ENCODE assay signal across 26 cellular contexts in genomic region chr1:180948846-180949615, GRCh38. TPM values are rescaled to one million over a fixed set of nuclear protein-coding genes. Genes with fewer than 3 reads are reported as not detected.
DNase-seq lines count a peak whose midpoint lies in the region; ATAC-seq and TF ChIP-seq lines count a peak whose summit lies in the region.
"Had no signal": no experiment of that assay in that cellular context is flagged by ENCODE, and none has a peak within 500 bp of the region (broad histone marks: within the 10 kb centered on the region; RNA-seq: fewer than 3 reads in every experiment).

No MANE protein-coding gene starts in this region.

- H3K4me1 ChIP-seq in osteoblast (ENCODE audit: insufficient read depth, low read length) (peaks cover 5% of the 10 kb centered on the region), GM23248 (ENCODE audit: insufficient read depth) (no peaks in the 10 kb centered on the region), right lobe of liver (peaks cover 0 to 7% (median 0%) of the 10 kb centered on the region in 4 donors)
- H3K4me1 ChIP-seq: parathyroid adenoma, SJCRH30 had no signal

- no peak overlapping the region for H2AFZ ChIP-seq in osteoblast (ENCODE audit: low read length)
- H2AFZ ChIP-seq in GM23248: no peak overlapping the region
- H2AFZ ChIP-seq: parathyroid adenoma had no signal

- H3K4me3 Mint-ChIP-seq in stimulated activated naive CD8-positive, alpha-beta T cell treated with anti-CD3 and anti-CD28 coated beads, Interleukin-15, Interleukin-2, amounts not matched to agents 100 ng/mL and 50 ng/mL, for 24 hours: no peak overlapping the region
- H3K4me3 Mint-ChIP-seq: dendritic cell treated with granulocyte-macrophage colony-stimulating factor and Interleukin-4, amounts not matched to agents 40 ng/mL and 50 ng/mL, for 4 days; T-helper 1 cell treated with Interleukin-12 subunit alpha and Interleukin-12 subunit beta and Interleukin-4 antibody, amounts not matched to agents 30 μg/mL and 1 μg/mL, for 36 hours had no signal

- H3K4me1 Mint-ChIP-seq in stimulated activated naive CD8-positive, alpha-beta T cell treated with anti-CD3 and anti-CD28 coated beads, Interleukin-15, Interleukin-2, amounts not matched to agents 100 ng/mL and 50 ng/mL, for 24 hours (ENCODE audit: low read depth): peaks cover 4% of the 10 kb centered on the region

- H3K4me2 ChIP-seq in osteoblast (ENCODE audit: insufficient read depth, low read length): no peak overlapping the region
- H3K4me2 ChIP-seq in GM23248 (ENCODE audit: unreplicated experiment): no peak overlapping the region
- H3K4me2 ChIP-seq: A549 had no signal

- H3K9ac ChIP-seq in GM23248: no peak overlapping the region
- H3K9ac ChIP-seq: parathyroid adenoma had no signal

- peaks cover 14% of the 10 kb centered on the region for H3K9me3 Mint-ChIP-seq in stimulated activated naive CD8-positive, alpha-beta T cell treated with anti-CD3 and anti-CD28 coated beads, Interleukin-15, Interleukin-2, amounts not matched to agents 100 ng/mL and 50 ng/mL, for 24 hours

- H3K27ac Mint-ChIP-seq in stimulated activated naive CD8-positive, alpha-beta T cell treated with anti-CD3 and anti-CD28 coated beads, Interleukin-15, Interleukin-2, amounts not matched to agents 100 ng/mL and 50 ng/mL, for 24 hours: peak overlapping the region; percentile 72
- H3K27ac Mint-ChIP-seq: dendritic cell treated with granulocyte-macrophage colony-stimulating factor and Interleukin-4, amounts not matched to agents 40 ng/mL and 50 ng/mL, for 4 days; T-helper 1 cell treated with Interleukin-12 subunit alpha and Interleukin-12 subunit beta and Interleukin-4 antibody, amounts not matched to agents 30 μg/mL and 1 μg/mL, for 36 hours had no signal

- intact Hi-C loops in right lobe of liver (cut with DNase I): no loop called here

- in situ Hi-C loops in GM23248 (cut with MboI): no loop called here

- H3K27me3 ChIP-seq in osteoblast (ENCODE audit: insufficient read depth, low read length) (no peaks in the 10 kb centered on the region), GM23248 (replicated peaks; ENCODE audit: insufficient read depth) (no peaks in the 10 kb centered on the region), right lobe of liver (no peaks in the 10 kb centered on the region)
- H3K27me3 ChIP-seq: BE2C, SJCRH30, transverse colon had no signal

- no peak for TF ChIP-seq POLR2A in right lobe of liver (IDR thresholded peaks at IDR 0.05)

- 78 to 80% methylated on average over 17 to 21 of the region's 22 CpGs for WGBS in GM23248 (ENCODE audit: low coverage in 1 of 2, low lambda C conversion rate in 2 of 2, missing lambda C conversion rate in 2 of 2), 2 experiments
- WGBS in right lobe of liver (ENCODE audit: insufficient coverage, low coverage, low lambda C conversion rate, missing lambda C conversion rate): 87% methylated on average over 3 of the region's 22 CpGs

- H3K9me2 ChIP-seq in GM23248 (ENCODE audit: insufficient read depth): no peaks in the 10 kb centered on the region

- no peaks in the 10 kb centered on the region for H3K79me2 ChIP-seq in osteoblast (ENCODE audit: insufficient read depth, low read length)
- H3K79me2 ChIP-seq in GM23248 (ENCODE audit: insufficient read depth): no peaks in the 10 kb centered on the region
- H3K79me2 ChIP-seq: parathyroid adenoma had no signal

- H3K4me3 ChIP-seq in osteoblast (ENCODE audit: insufficient read depth, low read length) (no peak overlapping the region), GM23248 (no peak overlapping the region), right lobe of liver (no peak overlapping the region)
- H3K4me3 ChIP-seq: A549, SJCRH30, transverse colon had no signal

- ATAC-seq in stimulated activated naive CD8-positive, alpha-beta T cell treated with anti-CD3 and anti-CD28 coated beads, Interleukin-15, Interleukin-2, amounts not matched to agents 100 U/mL and 50 U/mL, for 24 hours: no peak
- ATAC-seq in right lobe of liver: no peak
- ATAC-seq: A549, PC-3 had no signal

- H4K20me1 ChIP-seq in osteoblast (ENCODE audit: insufficient read depth, low read length) (no peaks in the 10 kb centered on the region), GM23248 (ENCODE audit: insufficient read depth) (no peaks in the 10 kb centered on the region)

- H3K27ac ChIP-seq in cingulate gyrus (ENCODE audit: low read depth, low read length) (peak overlapping the region; percentile 60), osteoblast (ENCODE audit: low read depth, low read length) (no peak overlapping the region), GM23248 (no peak overlapping the region), right lobe of liver (no peak overlapping the region)
- H3K27ac ChIP-seq: A549, parathyroid adenoma, SJCRH30, VCaP had no signal

- H3F3A ChIP-seq in GM23248 (ENCODE audit: insufficient read depth): no peaks in the 10 kb centered on the region

- H3K36me3 ChIP-seq in osteoblast (ENCODE audit: insufficient read depth, low read length): peaks cover 17% of the 10 kb centered on the region
- peaks cover 7% of the 10 kb centered on the region; the same call in 1 of the 2 replicates for H3K36me3 ChIP-seq in GM23248 (ENCODE audit: low read depth)
- no peaks in the 10 kb centered on the region for H3K36me3 ChIP-seq in right lobe of liver
- H3K36me3 ChIP-seq: transverse colon had no signal

- H3K9me3 ChIP-seq in osteoblast (ENCODE audit: low read depth, low read length) (no peaks in the 10 kb centered on the region), GM23248 (ENCODE audit: low read depth) (no peaks in the 10 kb centered on the region), right lobe of liver (no peaks in the 10 kb centered on the region)
- H3K9me3 ChIP-seq: BE2C, Caco-2, SJCRH30, transverse colon had no signal

- peaks cover 35% of the 10 kb centered on the region for H3K36me3 Mint-ChIP-seq in stimulated activated naive CD8-positive, alpha-beta T cell treated with anti-CD3 and anti-CD28 coated beads, Interleukin-15, Interleukin-2, amounts not matched to agents 100 ng/mL and 50 ng/mL, for 24 hours (ENCODE audit: low read depth)

- no peaks in the 10 kb centered on the region for H3K27me3 Mint-ChIP-seq in stimulated activated naive CD8-positive, alpha-beta T cell treated with anti-CD3 and anti-CD28 coated beads, Interleukin-15, Interleukin-2, amounts not matched to agents 100 ng/mL and 50 ng/mL, for 24 hours

- DNase-seq in stimulated activated naive CD8-positive, alpha-beta T cell treated with anti-CD3 and anti-CD28 coated beads, Interleukin-15, Interleukin-2, amounts not matched to agents 100 U/mL and 50 U/mL, for 24 hours: no peak
- peak; percentile 78 for DNase-seq in osteoblast (ENCODE audit: insufficient read length, low spot score, missing footprints)
- no peak for DNase-seq in epidermal melanocyte (ENCODE audit: insufficient read length, low spot score)
- DNase-seq in GM23248: no peak
- no peak for DNase-seq in right lobe of liver
- DNase-seq in activated CD4-positive, CD25-positive, alpha-beta regulatory T cell treated with anti-CD3 and anti-CD28 coated beads, Interleukin-2, amount 50 U/mL, for 72 hours: no peak
- DNase-seq: activated CD4-positive, alpha-beta T cell treated with anti-CD3 and anti-CD28 coated beads, Interleukin-2, amount 50 U/mL, for 4 hours; activated effector memory CD4-positive, alpha-beta T cell treated with anti-CD3 and anti-CD28 coated beads, Interleukin-2, amount 50 U/mL, for 16 hours; BE2C; Caco-2; foreskin fibroblast; hippocampal formation; NCI-H1436; NCI-H2171; NCI-H69; PC-3; SJCRH30; stimulated activated naive CD4-positive, alpha-beta T cell had no signal

- TF ChIP-seq CTCF in osteoblast (IDR thresholded peaks at IDR 0.05; ENCODE audit: extremely low read depth, low read depth, low read length): no peak
- no peak for TF ChIP-seq CTCF in right lobe of liver (IDR thresholded peaks at IDR 0.05)

RNA-seq across cellular contexts. Expression of gene KIAA1614, which starts 36.3 kb away (rescaled TPM):
- 11.8 and 12.7 TPM in 2 replicates for total RNA-seq in osteoblast
- total RNA-seq in GM23248 (2014; rRNA removed; shearing (Covaris generic)): 8.6 and 11.7 TPM in 2 replicates
- 1.3 and 2.7 TPM in 2 replicates for polyA plus RNA-seq in GM23248 (2016; fragmentation: Nextera tagmentation; extraction: Ambion mirVana)
- under 1 TPM; 0.13 to 0.25 (median 0.21) TPM for total RNA-seq in right lobe of liver
- total RNA-seq: PC-3 had no signal
